Comparison of ENCODE assay signal across 1 cellular context in genomic region chr10:70655316-70655715, GRCh38.
TF ChIP-seq lines count a peak whose summit lies in the region.

No MANE protein-coding gene starts in this region.

TF ChIP-seq in IMR-90, 13 proteins besides CTCF, POLR2A, EP300 and RAD21 (continued from another document):
- TF ChIP-seq MXI1 (IDR thresholded peaks at IDR 0.05; ENCODE audit: borderline replicate concordance, low read depth, low read length) (no peak), BHLHE40 (IDR thresholded peaks at IDR 0.05; ENCODE audit: low read depth, low read length) (no peak), CHD1 (IDR thresholded peaks at IDR 0.05; ENCODE audit: low read depth, low read length) (no peak), MAZ (IDR thresholded peaks at IDR 0.05; ENCODE audit: borderline replicate concordance, low read depth, low read length) (no peak), USF2 (IDR thresholded peaks at IDR 0.05; ENCODE audit: low read depth, low read length) (no peak), ELK1 (IDR thresholded peaks at IDR 0.05; ENCODE audit: borderline replicate concordance, low read depth, low read length) (no peak), RFX5 (IDR thresholded peaks at IDR 0.05; ENCODE audit: low read depth, low read length) (no peak), CEBPB (IDR thresholded peaks at IDR 0.05; ENCODE audit: low read depth, low read length) (no peak), NFE2L2 (IDR thresholded peaks at IDR 0.05; ENCODE audit: low read depth, low read length) (no peak), MAFK (IDR thresholded peaks at IDR 0.05; ENCODE audit: low read depth, low read length) (no peak)
